15 cellular contexts compared by ENCODE assay signal in the genomic region with DNA sequence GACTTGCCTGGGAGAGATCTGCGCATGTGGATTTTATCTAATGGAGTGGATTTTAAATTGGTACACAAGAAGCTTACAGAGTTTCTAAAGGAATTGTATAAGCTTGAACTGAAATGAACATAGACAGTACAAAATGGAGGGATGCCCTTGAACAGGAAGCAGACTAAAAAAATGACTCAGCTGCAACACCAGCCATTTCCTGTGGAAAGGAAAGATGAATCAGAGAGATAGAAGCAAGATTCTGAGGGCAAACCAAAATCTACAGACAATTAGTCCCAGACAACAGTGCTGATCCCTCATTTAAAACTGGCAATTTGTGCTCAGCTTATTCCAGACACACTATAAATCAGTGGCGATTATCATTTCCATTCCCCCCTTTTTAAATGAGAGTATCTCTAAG.
DNase-seq lines count a peak whose midpoint lies in the region; ATAC-seq, FAIRE-seq and TF ChIP-seq lines count a peak whose summit lies in the region.
"Had no signal": no experiment of that assay in that cellular context is flagged by ENCODE, and none has a peak within 500 bp of the region (broad histone marks: within the 10 kb centered on the region; RNA-seq: fewer than 3 reads in every experiment).

No MANE protein-coding gene starts in this region.

- intact Hi-C loops in MCF 10A (cut with micrococcal nuclease) = no loop called here
- intact Hi-C loops in breast epithelium (cut with DNase I; ENCODE audit: low total_unique reads) = no loop called here
- intact Hi-C loops in PC-9 (cut with micrococcal nuclease; ENCODE audit: unreplicated experiment) = no loop called here
- intact Hi-C loops in endothelial cell of umbilical vein (cut with micrococcal nuclease) = no loop called here

- peaks cover 14% of the 10 kb centered on the region for H3K9me3 Mint-ChIP-seq in MCF 10A (ENCODE audit: unreplicated experiment)

- TF ChIP-seq CTCF in MCF 10A (IDR thresholded peaks at IDR 0.05; ENCODE audit: unreplicated experiment) (no peak), breast epithelium (IDR thresholded peaks at IDR 0.05) (no peak), PC-9 (conservative IDR thresholded peaks at IDR 0.05) (no peak), endothelial cell of umbilical vein (IDR thresholded peaks at IDR 0.05; ENCODE audit: extremely low read depth in 1 of 2, insufficient read depth in 1 of 2, low read depth in 1 of 2, low read length in 2 of 2) (no peak), smooth muscle cell (IDR thresholded peaks at IDR 0.05; ENCODE audit: borderline replicate concordance, insufficient read depth, poor library complexity, severe bottlenecking) (no peak)

- no peak overlapping the region for H3K9ac ChIP-seq in endothelial cell of umbilical vein (replicated peaks; ENCODE audit: extremely low read depth, insufficient read depth, low read length)
- H3K9ac ChIP-seq in smooth muscle cell (ENCODE audit: low read depth) = no peak overlapping the region

- no peaks in the 10 kb centered on the region for H3K9me1 ChIP-seq in endothelial cell of umbilical vein (replicated peaks; ENCODE audit: control insufficient read depth, extremely low read depth, insufficient read depth, low read length)

- POLR2A ChIA-PET in MCF 10A (lab: Yijun Ruan, JAX) = no interaction called here
- POLR2A ChIA-PET in PC-9 (lab: Charles Lee; ENCODE audit: unreplicated experiment) = no interaction called here
- POLR2A ChIA-PET in endothelial cell of umbilical vein (lab: Charles Lee) = no interaction called here

- dilution Hi-C loops in endothelial cell of umbilical vein (cut with MboI; ENCODE audit: extremely low pct_ligation_motif_present, low sequenced_read_pairs) = no loop called here

- H3K27me3 Mint-ChIP-seq in MCF 10A (ENCODE audit: insufficient read depth, unreplicated experiment) = no peaks in the 10 kb centered on the region

- WGBS in smooth muscle cell (ENCODE audit: low lambda C conversion rate) = 75% methylated on average over 2 of the region's 2 CpGs

- H3K27ac Mint-ChIP-seq in MCF 10A (ENCODE audit: low read depth, unreplicated experiment) = peak overlapping the region; percentile 20
- H3K27ac Mint-ChIP-seq: naive thymus-derived CD4-positive, alpha-beta T cell had no signal

- H3K79me2 ChIP-seq in PC-9 (ENCODE audit: low read depth) (no peaks in the 10 kb centered on the region), endothelial cell of umbilical vein (ENCODE audit: control insufficient read depth, insufficient read depth, low read length) (no peaks in the 10 kb centered on the region), smooth muscle cell (ENCODE audit: low read depth) (no peaks in the 10 kb centered on the region)

- no peaks in the 10 kb centered on the region for H3K4me1 ChIP-seq in breast epithelium
- no peaks in the 10 kb centered on the region for H3K4me1 ChIP-seq in PC-9 (replicated peaks; ENCODE audit: insufficient read depth)
- peaks cover 12% of the 10 kb centered on the region for H3K4me1 ChIP-seq in endothelial cell of umbilical vein (ENCODE audit: control insufficient read depth, extremely low read depth, insufficient read depth, low read length)
- H3K4me1 ChIP-seq in smooth muscle cell (ENCODE audit: low read depth) = peaks cover 2% of the 10 kb centered on the region

- H3K36me3 ChIP-seq in breast epithelium (no peaks in the 10 kb centered on the region), PC-9 (ENCODE audit: low read depth) (no peaks in the 10 kb centered on the region), endothelial cell of umbilical vein (ENCODE audit: control insufficient read depth in 2 of 2, extremely low read depth in 1 of 2, insufficient read depth in 2 of 2, low read length in 2 of 2) (no peaks in the 10 kb centered on the region), smooth muscle cell (ENCODE audit: low read depth) (no peaks in the 10 kb centered on the region)
- H3K36me3 ChIP-seq: tibial nerve had no signal

- H2AFZ ChIP-seq in PC-9 (peak overlapping the region; percentile 65), endothelial cell of umbilical vein (ENCODE audit: low read depth, low read length) (peak overlapping the region; percentile 69), smooth muscle cell (ENCODE audit: low read depth) (peak overlapping the region; percentile 93)

- no peaks in the 10 kb centered on the region for H3K9me2 ChIP-seq in PC-9 (ENCODE audit: insufficient read depth)

- H3K4me3 Mint-ChIP-seq in MCF 10A (ENCODE audit: unreplicated experiment) = no peak overlapping the region
- H3K4me3 Mint-ChIP-seq: naive thymus-derived CD4-positive, alpha-beta T cell had no signal

- H3F3A ChIP-seq in PC-9 (ENCODE audit: insufficient read depth, low read depth) (no peaks in the 10 kb centered on the region), smooth muscle cell (ENCODE audit: low read depth) (peaks cover 8% of the 10 kb centered on the region)

- no peaks in the 10 kb centered on the region for H3K27me3 ChIP-seq in breast epithelium
- no peaks in the 10 kb centered on the region for H3K27me3 ChIP-seq in PC-9 (ENCODE audit: insufficient read depth, low read depth)
- H3K27me3 ChIP-seq in endothelial cell of umbilical vein (ENCODE audit: control insufficient read depth in 2 of 2, insufficient read depth in 2 of 2, low read length in 2 of 2) = no peaks in the 10 kb centered on the region
- H3K27me3 ChIP-seq in smooth muscle cell (ENCODE audit: low read depth) = no peaks in the 10 kb centered on the region
- H3K27me3 ChIP-seq: tibial nerve had no signal

- H4K20me1 ChIP-seq in PC-9 (ENCODE audit: insufficient read depth) = no peaks in the 10 kb centered on the region
- H4K20me1 ChIP-seq in endothelial cell of umbilical vein (replicated peaks; ENCODE audit: control insufficient read depth, extremely low read depth, insufficient read depth, low read length) = no peaks in the 10 kb centered on the region
- H4K20me1 ChIP-seq in smooth muscle cell (ENCODE audit: low read depth) = no peaks in the 10 kb centered on the region

- no peaks in the 10 kb centered on the region for H3K9me3 ChIP-seq in breast epithelium
- H3K9me3 ChIP-seq in PC-9 (ENCODE audit: insufficient read depth, low read depth) = 0 out of 2 replicates have a peak, but pooled peaks cover 3% of the 10 kb centered on the region
- no peaks in the 10 kb centered on the region for H3K9me3 ChIP-seq in endothelial cell of umbilical vein (replicated peaks; ENCODE audit: control insufficient read depth, insufficient read depth, low read length)
- H3K9me3 ChIP-seq in smooth muscle cell (replicated peaks; ENCODE audit: low read depth) = no peaks in the 10 kb centered on the region
- H3K9me3 ChIP-seq: tibial nerve had no signal

- TF ChIP-seq POLR2A in breast epithelium (IDR thresholded peaks at IDR 0.05) = no peak
- TF ChIP-seq POLR2A in endothelial cell of umbilical vein (IDR thresholded peaks at IDR 0.05; ENCODE audit: low read depth, low read length) = no peak

- BruUV-seq in MCF 10A (replicated peaks; lab: Mats Ljungman, UMichigan) (no TSS peak), PC-9 (replicated peaks; lab: Mats Ljungman, UMichigan) (no TSS peak), endothelial cell of umbilical vein (replicated peaks; lab: Mats Ljungman, UMichigan) (no TSS peak)

- H3K27ac ChIP-seq in breast epithelium = no peak overlapping the region
- no peak overlapping the region for H3K27ac ChIP-seq in PC-9
- peak overlapping the region; percentile 61 for H3K27ac ChIP-seq in endothelial cell of umbilical vein (ENCODE audit: insufficient read depth, low read depth, low read length)
- peak overlapping the region; percentile 67 for H3K27ac ChIP-seq in smooth muscle cell (ENCODE audit: low read depth)
- H3K27ac ChIP-seq: tibial nerve had no signal

- H3K4me1 Mint-ChIP-seq in MCF 10A (ENCODE audit: insufficient read depth, unreplicated experiment) = no peaks in the 10 kb centered on the region

- H3K4me3 ChIP-seq in breast epithelium (no peak overlapping the region), PC-9 (no peak overlapping the region), endothelial cell of umbilical vein (replicated peaks in 1 of 3; ENCODE audit: insufficient read depth in 1 of 3, low read depth in 1 of 3, low read length in 3 of 3) (no peak overlapping the region), smooth muscle cell (no peak overlapping the region)
- H3K4me3 ChIP-seq: skin epidermis, tibial nerve had no signal

- peak; percentile 76 for FAIRE-seq in endothelial cell of umbilical vein (lab: Jason Lieb, UNC)
- FAIRE-seq: G401.6 had no signal

- CTCF ChIA-PET in MCF 10A (lab: Yijun Ruan, JAX) = interaction anchor here (0.6 to 1.0 kb wide), 3 partner anchors 11 to 1190 kb away, joined by 3 read pairs; no protein-coding TSS in a partner anchor
- CTCF ChIA-PET in PC-9 (lab: Charles Lee) = interaction anchor here (0.5 kb wide), 1 partner anchor 28 kb away, joined by 10 read pairs; no protein-coding TSS in a partner anchor
- CTCF ChIA-PET in endothelial cell of umbilical vein (lab: Charles Lee) = no interaction called here

- DNase-seq in MCF 10A (ENCODE audit: unreplicated experiment) (peak; percentile 23), breast epithelium (ENCODE audit: low spot score in 2 of 2) (no peak), PC-9 (no peak), endothelial cell of umbilical vein (ENCODE audit: low read depth, low spot score) (peak; percentile 44), smooth muscle cell (lab: John Stamatoyannopoulos, UW; ENCODE audit: unreplicated experiment) (no peak), inferior parietal cortex (ENCODE audit: extremely low spot score) (no peak), SHP77 (lab: John Stamatoyannopoulos, UW) (no peak)
- DNase-seq: activated CD8-positive, alpha-beta memory T cell treated with anti-CD3 and anti-CD28 coated beads, Interleukin-2, amount 50 U/mL, for 48 hours; aorta; naive thymus-derived CD4-positive, alpha-beta T cell; NCI-H1930 had no signal

- H3K4me2 ChIP-seq in PC-9 (no peak overlapping the region), endothelial cell of umbilical vein (ENCODE audit: insufficient read depth, low read length) (peak overlapping the region; percentile 34), smooth muscle cell (no peak overlapping the region)

- H3K36me3 Mint-ChIP-seq in MCF 10A (ENCODE audit: insufficient read depth, unreplicated experiment) = no peaks in the 10 kb centered on the region
- H3K36me3 Mint-ChIP-seq: naive thymus-derived CD4-positive, alpha-beta T cell had no signal

- no peak for ATAC-seq in GM19467 (IDR thresholded peaks at IDR 0.05; ENCODE audit: unreplicated experiment)
- ATAC-seq: naive thymus-derived CD4-positive, alpha-beta T cell had no signal

TF ChIP-seq in endothelial cell of umbilical vein, 7 proteins besides CTCF, POLR2A, EP300 and RAD21 (continues in another document):
- TF ChIP-seq MYC (IDR thresholded peaks at IDR 0.05; ENCODE audit: low read depth, low read length) (no peak), FOS (IDR thresholded peaks at IDR 0.05; ENCODE audit: borderline replicate concordance, insufficient read depth, low read length) (peak; percentile 98), EZH2 (IDR thresholded peaks at IDR 0.05; ENCODE audit: borderline replicate concordance, low read depth, low read length, severe bottlenecking) (no peak), GATA2 (IDR thresholded peaks at IDR 0.05; ENCODE audit: insufficient read depth, insufficient read length, low read depth, low read length) (peak; percentile 91)
- TF ChIP-seq, protein P1, sequence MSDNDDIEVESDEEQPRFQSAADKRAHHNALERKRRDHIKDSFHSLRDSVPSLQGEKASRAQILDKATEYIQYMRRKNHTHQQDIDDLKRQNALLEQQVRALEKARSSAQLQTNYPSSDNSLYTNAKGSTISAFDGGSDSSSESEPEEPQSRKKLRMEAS (IDR thresholded peaks at IDR 0.05; ENCODE audit: insufficient read depth, insufficient read length) = no peak

Comparison
In these comparisons a context has a peak if more than half of its experiments do, and no peak if none do; other contexts are left out.
1. DNase-seq: peak in MCF 10A (single experiment) and endothelial cell of umbilical vein (single experiment); none in breast epithelium (0 of 2), PC-9 (0 of 2), smooth muscle cell (single experiment), inferior parietal cortex (single experiment) and SHP77 (0 of 2).
2. H3K27ac ChIP-seq: peak in endothelial cell of umbilical vein (single experiment) and smooth muscle cell (single experiment); none in breast epithelium (0 of 2) and PC-9 (single experiment).
3. Peak in every context shown above with its lines, with median percentiles within 50 percentile points of each other: H2AFZ ChIP-seq.